In genomic region chr13:70483599-70484276, GRCh38 we compare ENCODE assay signal across 27 cellular contexts.
"Had no signal": no experiment of that assay in that cellular context is flagged by ENCODE, and none has a peak within 500 bp of the region (broad histone marks: within the 10 kb centered on the region; RNA-seq: fewer than 3 reads in every experiment).

No MANE protein-coding gene starts in this region.

- H3K27ac Mint-ChIP-seq: naive thymus-derived CD8-positive, alpha-beta T cell; nephron progenitor cell; neural progenitor cell; progenitor cell of endocrine pancreas; stimulated activated effector memory CD8-positive, alpha-beta T cell treated with anti-CD3 and anti-CD28 coated beads, Interleukin-12 subunit alpha, Interleukin-12 subunit beta, amount 100 ng/mL, for 72 hours; stimulated activated naive CD8-positive, alpha-beta T cell treated with anti-CD3 and anti-CD28 coated beads, Interleukin-15, Interleukin-2, amounts not matched to agents 100 ng/mL and 50 ng/mL, for 24 hours had no signal

- H3K4me2 ChIP-seq: neural progenitor cell had no signal

- H3K36me3 Mint-ChIP-seq: naive thymus-derived CD8-positive, alpha-beta T cell; neural progenitor cell; stimulated activated effector memory CD8-positive, alpha-beta T cell treated with anti-CD3 and anti-CD28 coated beads, Interleukin-12 subunit alpha, Interleukin-12 subunit beta, amount 100 ng/mL, for 72 hours had no signal

- H3K4me3 ChIP-seq: left lung, lower lobe of right lung, neural progenitor cell, right atrium auricular region, skin epidermis, spleen, suprapubic skin, thoracic aorta, tibial artery, upper lobe of right lung had no signal

- H3K9me3 ChIP-seq: lower lobe of right lung, neutrophil, right atrium auricular region, suprapubic skin, thoracic aorta, tibial artery, upper lobe of right lung had no signal

- FAIRE-seq: keratinocyte, urothelium cell line had no signal

- H3K36me3 ChIP-seq: left lung, lower lobe of right lung, neural progenitor cell, neutrophil, right atrium auricular region, spleen, suprapubic skin, thoracic aorta, tibial artery, upper lobe of right lung had no signal

- ATAC-seq: left colon; left lung; lower lobe of right lung; naive thymus-derived CD8-positive, alpha-beta T cell; sciatic nerve; stimulated activated effector memory CD8-positive, alpha-beta T cell treated with anti-CD3 and anti-CD28 coated beads, Interleukin-12 subunit alpha, Interleukin-12 subunit beta, amount 100 ng/mL, for 72 hours; upper lobe of right lung had no signal

- H3K9ac ChIP-seq: neural progenitor cell had no signal

- H3K4me1 ChIP-seq: left lung, lower lobe of right lung, neural progenitor cell, right atrium auricular region, spleen, suprapubic skin, tibial artery, upper lobe of right lung had no signal

- DNase-seq: hippocampal formation; left colon; left lung; lower lobe of right lung; mammary epithelial cell; mesenchymal stem cell; naive thymus-derived CD8-positive, alpha-beta T cell; nephron progenitor cell; occipital lobe; spleen; stimulated activated CD4-positive, alpha-beta T cell treated with anti-CD3 and anti-CD28 coated beads, Interleukin-4, amount 100 ng/mL, for 24 hours; stimulated activated naive CD4-positive, alpha-beta T cell; tibial artery; trophoblast cell; upper lobe of right lung had no signal

- H2AFZ ChIP-seq: neural progenitor cell had no signal

- H3K27me3 ChIP-seq: left lung, neural progenitor cell, neutrophil, right atrium auricular region, spleen, suprapubic skin, tibial artery, upper lobe of right lung had no signal

- H3K4me1 Mint-ChIP-seq: naive thymus-derived CD8-positive, alpha-beta T cell; nephron progenitor cell; neural progenitor cell; stimulated activated effector memory CD8-positive, alpha-beta T cell treated with anti-CD3 and anti-CD28 coated beads, Interleukin-12 subunit alpha, Interleukin-12 subunit beta, amount 100 ng/mL, for 72 hours had no signal

- H3K9me3 Mint-ChIP-seq: nephron progenitor cell, neural progenitor cell had no signal

- H3K27ac ChIP-seq: left lung, lower lobe of right lung, neural progenitor cell, neutrophil, right atrium auricular region, skin epidermis, spleen, suprapubic skin, thoracic aorta, tibial artery, upper lobe of right lung had no signal

- H3K27me3 Mint-ChIP-seq: naive thymus-derived CD8-positive, alpha-beta T cell; progenitor cell of endocrine pancreas; stimulated activated naive CD8-positive, alpha-beta T cell treated with anti-CD3 and anti-CD28 coated beads, Interleukin-15, Interleukin-2, amounts not matched to agents 100 ng/mL and 50 ng/mL, for 24 hours had no signal

- H3K4me3 Mint-ChIP-seq: naive thymus-derived CD8-positive, alpha-beta T cell; nephron progenitor cell; neural progenitor cell; stimulated activated effector memory CD8-positive, alpha-beta T cell treated with anti-CD3 and anti-CD28 coated beads, Interleukin-12 subunit alpha, Interleukin-12 subunit beta, amount 100 ng/mL, for 72 hours; stimulated activated naive CD8-positive, alpha-beta T cell treated with anti-CD3 and anti-CD28 coated beads, Interleukin-15, Interleukin-2, amounts not matched to agents 100 ng/mL and 50 ng/mL, for 24 hours had no signal
